Comparison of ENCODE assay signal across 19 cellular contexts in the genomic region with DNA sequence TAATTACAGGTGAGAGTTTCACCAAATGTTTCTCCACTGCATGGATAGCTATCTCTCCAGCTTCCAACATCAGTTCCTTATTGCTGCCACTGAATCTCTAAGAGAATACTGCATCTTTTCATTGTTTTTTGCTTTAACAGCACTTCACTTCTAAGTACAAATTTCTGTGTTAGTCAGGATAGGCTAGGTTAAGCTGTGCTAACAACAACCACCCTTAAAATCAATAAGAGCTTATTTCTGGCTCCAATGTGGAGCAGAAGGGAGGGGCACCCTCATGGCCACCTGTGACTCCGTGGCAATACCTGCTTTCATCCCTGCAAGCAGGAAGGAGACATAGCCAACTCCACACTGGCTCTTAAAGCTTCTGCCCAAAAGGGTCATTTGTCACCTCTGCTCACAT. TPM values are rescaled to one million over a fixed set of nuclear protein-coding genes. Genes with fewer than 3 reads are reported as not detected.
"Had no signal": no experiment of that assay in that cellular context is flagged by ENCODE, and none has a peak within 500 bp of the region (broad histone marks: within the 10 kb centered on the region; RNA-seq: fewer than 3 reads in every experiment).

No MANE protein-coding gene starts in this region.

- H3K27ac ChIP-seq: gastrocnemius medialis had no signal

- H3K36me3 ChIP-seq: ascending aorta, breast epithelium, esophagus squamous epithelium, gastrocnemius medialis, tibial nerve had no signal

- H3K36me3 Mint-ChIP-seq: activated naive CD4-positive, alpha-beta T cell treated with anti-CD3 and anti-CD28 coated beads, Interleukin-2, amount 50 U/mL, for 24 hours; memory B cell; T-cell had no signal

- ATAC-seq: activated CD8-positive, alpha-beta T cell treated with anti-CD3 and anti-CD28 coated beads, Interleukin-2, amount 10 ng/mL, durations not matched to agents 7 days and 5 days; T-cell had no signal

- H3K9me3 Mint-ChIP-seq: activated naive CD4-positive, alpha-beta T cell treated with anti-CD3 and anti-CD28 coated beads, Interleukin-2, amount 50 U/mL, for 24 hours; stimulated activated naive CD8-positive, alpha-beta T cell treated with anti-CD3 and anti-CD28 coated beads, Interleukin-15, Interleukin-2, amounts not matched to agents 100 ng/mL and 50 ng/mL, for 24 hours had no signal

- H3K27me3 ChIP-seq: ascending aorta, breast epithelium, gastrocnemius medialis, tibial nerve had no signal

- H3K4me1 Mint-ChIP-seq: activated naive CD4-positive, alpha-beta T cell treated with anti-CD3 and anti-CD28 coated beads, Interleukin-2, amount 50 U/mL, for 24 hours; memory B cell; nephron progenitor cell; T-cell had no signal

- H3K27ac Mint-ChIP-seq: activated CD8-positive, alpha-beta T cell treated with anti-CD3 and anti-CD28 coated beads, Interleukin-2, amount 10 ng/mL, durations not matched to agents 7 days and 5 days; activated naive CD4-positive, alpha-beta T cell treated with anti-CD3 and anti-CD28 coated beads, Interleukin-2, amount 50 U/mL, for 24 hours; memory B cell; nephron progenitor cell; stimulated activated naive CD8-positive, alpha-beta T cell treated with anti-CD3 and anti-CD28 coated beads, Interleukin-15, Interleukin-2, amounts not matched to agents 100 ng/mL and 50 ng/mL, for 24 hours; T-cell had no signal

- H3K4me1 ChIP-seq: breast epithelium had no signal

- DNase-seq: activated CD4-positive, alpha-beta T cell treated with anti-CD3 and anti-CD28 coated beads for 1 hour; activated CD4-positive, alpha-beta T cell treated with anti-CD3 and anti-CD28 coated beads, Interleukin-2, amount 50 U/mL, for 1 hour; activated CD8-positive, alpha-beta T cell treated with anti-CD3 and anti-CD28 coated beads, Interleukin-2, amount 10 ng/mL, durations not matched to agents 7 days and 5 days; activated gamma-delta T cell treated with Interleukin-2 at 50 U/mL for 16 hours; activated T-cell treated with anti-CD3 and anti-CD28 coated beads, Interleukin-2, amount 50 U/mL, for 1 hour; esophagus squamous epithelium; gastrocnemius medialis; mucosa of descending colon; nephron progenitor cell; stimulated activated CD4-positive, alpha-beta T cell treated with anti-CD3 and anti-CD28 coated beads, Interleukin-12 subunit alpha, Interleukin-12 subunit beta, amount 100 ng/mL, for 4 hours; stimulated activated CD4-positive, alpha-beta T cell treated with anti-CD3 and anti-CD28 coated beads, Interleukin-4, amount 100 ng/mL, for 4 hours; T-cell had no signal

- H3K4me3 Mint-ChIP-seq: activated CD8-positive, alpha-beta T cell treated with anti-CD3 and anti-CD28 coated beads, Interleukin-2, amount 10 ng/mL, durations not matched to agents 7 days and 5 days; activated naive CD4-positive, alpha-beta T cell treated with anti-CD3 and anti-CD28 coated beads, Interleukin-2, amount 50 U/mL, for 24 hours; memory B cell; nephron progenitor cell; stimulated activated naive CD8-positive, alpha-beta T cell treated with anti-CD3 and anti-CD28 coated beads, Interleukin-15, Interleukin-2, amounts not matched to agents 100 ng/mL and 50 ng/mL, for 24 hours; T-cell had no signal

- H3K4me3 ChIP-seq: ascending aorta, breast epithelium, coronary artery, esophagus squamous epithelium, gastrocnemius medialis, mucosa of descending colon, tibial nerve had no signal

- H3K9me3 ChIP-seq: ascending aorta, gastrocnemius medialis, mucosa of descending colon had no signal

RNA-seq across cellular contexts. Expression of a gene that starts 36.4 kb away (rescaled TPM):
- total RNA-seq: activated CD8-positive, alpha-beta T cell treated with anti-CD3 and anti-CD28 coated beads, Interleukin-2, amount 10 ng/mL, durations not matched to agents 7 days and 5 days had no signal
